In the genomic region with DNA sequence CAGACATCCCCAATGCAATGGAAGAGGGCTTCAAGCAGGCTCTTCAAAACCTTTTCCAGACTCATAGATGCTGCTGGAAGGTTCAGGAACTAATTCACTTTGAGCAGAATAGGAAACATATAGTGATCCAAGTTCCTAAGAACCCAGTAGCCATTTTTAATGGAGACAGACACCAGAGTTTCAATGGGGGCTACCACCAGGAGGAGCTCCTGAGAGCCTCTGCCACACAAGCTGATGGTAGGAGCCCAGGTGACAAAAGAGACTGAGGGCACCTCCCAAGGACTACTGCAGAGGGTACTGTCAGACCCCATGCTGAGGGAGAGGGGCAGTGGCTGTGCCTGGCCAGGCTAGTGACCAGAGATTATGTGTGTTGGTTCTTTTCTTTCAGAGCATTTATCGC, we compare ENCODE assay signal across 11 cellular contexts. TPM values are rescaled to one million over a fixed set of nuclear protein-coding genes. Genes with fewer than 3 reads are reported as not detected.
DNase-seq lines count a peak whose midpoint lies in the region; FAIRE-seq and TF ChIP-seq lines count a peak whose summit lies in the region.
"Had no signal": no experiment of that assay in that cellular context is flagged by ENCODE, and none has a peak within 500 bp of the region (broad histone marks: within the 10 kb centered on the region; RNA-seq: fewer than 3 reads in every experiment).

No MANE protein-coding gene starts in this region.

- no peak overlapping the region for H4K5ac ChIP-seq in H1 (ENCODE audit: insufficient read length, low read depth, low read length)

- POLR2A ChIA-PET in H1 (lab: Charles Lee; ENCODE audit: partially characterized antibody): no interaction called here

- H3K18ac ChIP-seq in H1 (ENCODE audit: extremely low read depth, low read length): no peak overlapping the region

- H3K4me3 ChIP-seq in H1 (ENCODE audit: extremely low read depth in 1 of 4, insufficient read depth in 2 of 4, low read depth in 3 of 4, low read length in 4 of 4): no peak overlapping the region
- H3K4me3 ChIP-seq: BLaER1, lung, thoracic aorta had no signal

- H3K4me2 ChIP-seq in H1 (ENCODE audit: insufficient read depth in 1 of 2, low read depth in 2 of 2, low read length in 2 of 2): no peak overlapping the region
- H3K4me2 ChIP-seq: BLaER1 had no signal

- H2BK5ac ChIP-seq in H1 (ENCODE audit: low read depth, low read length): no peak overlapping the region

- no peak for FAIRE-seq in H1 (lab: Jason Lieb, UNC)

- no peaks in the 10 kb centered on the region; the same call in 1 of the 2 replicates for H3K23me2 ChIP-seq in H1 (ENCODE audit: low read depth, low read length)

- no peak overlapping the region for H2AK5ac ChIP-seq in H1 (ENCODE audit: low read depth, low read length)

- H3K36me3 ChIP-seq in H1 (ENCODE audit: control insufficient read depth in 2 of 4, insufficient read depth in 4 of 4, low read length in 3 of 4): no peaks in the 10 kb centered on the region
- H3K36me3 ChIP-seq: BLaER1, thoracic aorta had no signal

- no peak for TF ChIP-seq EP300 in H1 (IDR thresholded peaks at IDR 0.05; ENCODE audit: borderline replicate concordance in 1 of 2, low read depth in 2 of 2, low read length in 2 of 2)

- H3K23ac ChIP-seq in H1 (ENCODE audit: insufficient read length): no peak overlapping the region

- H3K27me3 ChIP-seq in H1 (replicated peaks in 1 of 4; ENCODE audit: control insufficient read depth in 3 of 4, extremely low read depth in 1 of 4, insufficient read depth in 3 of 4, low read length in 3 of 4): no peaks in the 10 kb centered on the region
- H3K27me3 ChIP-seq: BLaER1 had no signal

- no peak overlapping the region for H2BK12ac ChIP-seq in H1 (ENCODE audit: low read depth, low read length)

- H4K8ac ChIP-seq in H1 (ENCODE audit: extremely low read depth, insufficient read depth, low read length): no peak overlapping the region

- peak; percentile 50 to 63 for TF ChIP-seq RAD21 in H1 (IDR thresholded peaks at IDR 0.05 in 1 of 2, conservative IDR thresholded peaks at IDR 0.05 in 1 of 2; ENCODE audit: low read depth in 2 of 2, low read length in 2 of 2)

- H4K20me1 ChIP-seq in H1 (replicated peaks in 1 of 2; ENCODE audit: control insufficient read depth in 1 of 2, insufficient read depth in 2 of 2, low read length in 2 of 2): no peaks in the 10 kb centered on the region
- H4K20me1 ChIP-seq: BLaER1 had no signal

- H3K9ac ChIP-seq in H1 (replicated peaks in 1 of 4; ENCODE audit: extremely low read depth in 1 of 4, low read depth in 3 of 4, low read length in 3 of 4): no peak overlapping the region
- H3K9ac ChIP-seq: BLaER1 had no signal

- no peaks in the 10 kb centered on the region for H3K9me3 ChIP-seq in H1 (ENCODE audit: insufficient read depth in 2 of 2, low read depth in 1 of 2, low read length in 1 of 2)
- H3K9me3 ChIP-seq: BLaER1, thoracic aorta had no signal

- no peak overlapping the region for H2BK15ac ChIP-seq in H1 (ENCODE audit: low read length)

- peak; percentile 21 for DNase-seq in NCI-H2171 treated with DMSO at 0.1 percent for 48 hours (lab: John Stamatoyannopoulos, UW)
- DNase-seq in NCI-H2171 (lab: John Stamatoyannopoulos, UW): no peak
- DNase-seq in T-helper 1 cell: peak in 4 of 5 donors; percentile 13 to 59 (median 18)
- DNase-seq in H1 (ENCODE audit: low read depth in 1 of 2, low spot score in 2 of 2): peak in 1 of 2 experiments; percentile 77
- DNase-seq in stimulated activated CD8-positive, alpha-beta memory T cell treated with anti-CD3 and anti-CD28 coated beads, Interleukin-2, amount 100 ng/mL, for 48 hours (ENCODE audit: low read depth in 2 of 2): peak; percentile 35 to 45
- no peak for DNase-seq in NCI-H1930 (lab: John Stamatoyannopoulos, UW)
- DNase-seq in NOMO-1 treated with DMSO at 0.1 percent for 48 hours (lab: John Stamatoyannopoulos, UW; ENCODE audit: unreplicated experiment): no peak
- no peak for DNase-seq in NCI-H510A treated with DMSO at 0.1 percent for 48 hours (lab: John Stamatoyannopoulos, UW)

- no peak overlapping the region for H2BK20ac ChIP-seq in H1 (ENCODE audit: low read length)

- TF ChIP-seq POLR2A in H1 (IDR thresholded peaks at IDR 0.05; ENCODE audit: control extremely low read depth in 1 of 2, low read depth in 2 of 2, low read length in 2 of 2): no peak

- H3K79me2 ChIP-seq in H1 (ENCODE audit: control insufficient read depth in 1 of 2, insufficient read depth in 2 of 2, low read length in 2 of 2): no peaks in the 10 kb centered on the region

- H3K27ac ChIP-seq in H1 (ENCODE audit: low read depth, low read length): no peak overlapping the region
- H3K27ac ChIP-seq: BLaER1, thoracic aorta had no signal

- H3K4me1 ChIP-seq in H1 (replicated peaks in 1 of 4; ENCODE audit: control insufficient read depth in 3 of 4, insufficient read depth in 4 of 4, low read length in 3 of 4): peaks cover 0 to 4% (median 1%) of the 10 kb centered on the region in 4 experiments; a peak in 4 of 7 replicates
- H3K4me1 ChIP-seq: BLaER1 had no signal

- TF ChIP-seq CTCF in H1 (IDR thresholded peaks at IDR 0.05; ENCODE audit: control extremely low read depth in 1 of 3, insufficient read depth in 1 of 3, low read depth in 1 of 3, low read length in 3 of 3): peak; percentile 50 to 72 (median 57)

- H3K56ac ChIP-seq in H1 (replicated peaks; ENCODE audit: insufficient read length, low read depth, low read length): no peak overlapping the region

- CTCF ChIA-PET in H1 (lab: Charles Lee; ENCODE audit: partially characterized antibody): interaction anchor here (0.8 to 5.3 kb wide), 30 partner anchors 9 to 263 kb away, joined by 3 to 40 read pairs (median 4); partner anchors contain the start of gene IFNG

- H3K14ac ChIP-seq in H1 (ENCODE audit: insufficient read length): no peak overlapping the region

- H2BK120ac ChIP-seq in H1 (replicated peaks; ENCODE audit: low read depth, low read length): no peak overlapping the region

- H3K79me1 ChIP-seq in H1 (ENCODE audit: low read depth, low read length): no peaks in the 10 kb centered on the region

- no peak overlapping the region for H3K4ac ChIP-seq in H1 (replicated peaks; ENCODE audit: insufficient read length, low read depth, low read length)

- no peak overlapping the region for H4K91ac ChIP-seq in H1 (replicated peaks; ENCODE audit: insufficient read length, low read length)

- WGBS in H1 (ENCODE audit: extremely low coverage in 1 of 2, insufficient coverage in 1 of 2, insufficient read length in 1 of 2, insufficient replicate concordance in 2 of 2, low coverage in 1 of 2, low lambda C conversion rate in 2 of 2, missing lambda C conversion rate in 1 of 2), 2 experiments: 36% methylated on average over 1 of the region's 1 CpG; no CpG with 5 or more reads in 1 of the 2 experiments

- peak overlapping the region; percentile 99; the same call in 1 of the 2 replicates for H2AFZ ChIP-seq in H1 (ENCODE audit: low read length)

TF ChIP-seq in H1, 55 proteins besides CTCF, POLR2A, EP300 and RAD21:
- TF ChIP-seq CEBPB (IDR thresholded peaks at IDR 0.05; ENCODE audit: low read depth, low read length): no peak
- TF ChIP-seq YY1 (IDR thresholded peaks at IDR 0.05; ENCODE audit: low read depth, low read length): peak; percentile 86; the same call in 1 of the 2 replicates

RNA-seq across cellular contexts. Expression of gene IFNG, which starts 45.9 kb away (rescaled TPM):
- total RNA-seq in H1 (2021; fragmentation: NEBNext Ultra II Directional; extraction: Animal tissue kit (Norgen Biotek cat#: 25700)): not detected in 2 replicates
- polyA plus RNA-seq in H1 (2011; rRNA removed): not detected in 2 replicates
- not detected for polyA plus RNA-seq in H1 (2011; cell fraction: cytosol; rRNA removed)
- polyA plus RNA-seq in H1 (2011; cell fraction: nucleus; rRNA removed): not detected
- polyA plus RNA-seq in H1 (2012, experiment 1 of 2): not detected in 4 replicates
- polyA plus RNA-seq in H1 (2012, experiment 2 of 2): not detected
- not detected for polyA plus RNA-seq in H1 (2013, experiment 1 of 2)
- not detected for polyA plus RNA-seq in H1 (2013, experiment 2 of 2)
- not detected in 2 replicates for polyA minus RNA-seq in H1 (2011; rRNA and poly(A)+ RNA removed)
- polyA minus RNA-seq in H1 (2011; cell fraction: cytosol; rRNA and poly(A)+ RNA removed): not detected
- polyA minus RNA-seq in H1 (2011; cell fraction: nucleus; rRNA and poly(A)+ RNA removed): not detected
- total RNA-seq: thoracic aorta had no signal

Comparison
In these comparisons a context has a peak if more than half of its experiments do, and no peak if none do; other contexts are left out.
1. DNase-seq: peak in NCI-H2171 treated with DMSO at 0.1 percent for 48 hours (single experiment), T-helper 1 cell (4 of 5) and stimulated activated CD8-positive, alpha-beta memory T cell treated with anti-CD3 and anti-CD28 coated beads, Interleukin-2, amount 100 ng/mL, for 48 hours (2 of 2); none in NCI-H2171 (single experiment), NCI-H1930 (0 of 2), NOMO-1 treated with DMSO at 0.1 percent for 48 hours (single experiment) and NCI-H510A treated with DMSO at 0.1 percent for 48 hours (single experiment).